Comparison of ENCODE assay signal across 8 cellular contexts in the genomic region with DNA sequence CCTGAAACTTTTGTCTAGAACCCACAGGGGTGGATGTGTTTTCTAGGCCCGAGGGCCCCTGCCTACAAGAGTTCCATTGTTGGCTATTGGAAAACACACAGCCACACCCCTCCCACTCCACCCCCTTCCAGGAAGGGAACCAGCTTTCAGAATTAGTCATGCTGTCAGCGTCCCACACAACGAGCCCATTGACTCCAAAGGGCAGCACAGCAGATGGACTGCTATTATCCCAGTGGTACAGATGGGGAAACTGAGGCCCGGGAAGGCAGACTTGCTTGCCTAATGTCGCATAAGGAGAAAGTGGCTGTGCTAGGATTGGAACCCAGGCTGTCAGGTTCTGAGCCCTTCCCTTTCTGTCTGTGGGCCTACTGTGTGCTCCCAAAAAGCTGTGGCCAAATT. TPM values are rescaled to one million over a fixed set of nuclear protein-coding genes. Genes with fewer than 3 reads are reported as not detected.
DNase-seq lines count a peak whose midpoint lies in the region; ATAC-seq, FAIRE-seq and TF ChIP-seq lines count a peak whose summit lies in the region.
"Had no signal": no experiment of that assay in that cellular context is flagged by ENCODE, and none has a peak within 500 bp of the region (broad histone marks: within the 10 kb centered on the region; RNA-seq: fewer than 3 reads in every experiment).

No MANE protein-coding gene starts in this region.

- no peaks in the 10 kb centered on the region for H3K9me1 ChIP-seq in K562 (ENCODE audit: control insufficient read depth, insufficient read depth, low read length)

- TF ChIP-seq RAD21 in K562 (CRISPR knock-in tag; conservative IDR thresholded peaks at IDR 0.05 in 1 of 2, IDR thresholded peaks at IDR 0.05 in 1 of 2), result no peak

- no peak overlapping the region for H3K9ac ChIP-seq in K562 (ENCODE audit: insufficient read depth in 1 of 2, low read depth in 2 of 2, low read length in 2 of 2)

- H3K27me3 ChIP-seq in K562 (ENCODE audit: control insufficient read depth in 2 of 2, insufficient read depth in 2 of 2, low read length in 2 of 2), result no peaks in the 10 kb centered on the region

- H3K36me3 ChIP-seq in K562 (ENCODE audit: control insufficient read depth, insufficient read depth, low read length), result no peaks in the 10 kb centered on the region

- no peak for TF ChIP-seq CTCF in K562 (IDR thresholded peaks at IDR 0.05 in 2 of 3, conservative IDR thresholded peaks at IDR 0.05 in 1 of 3; ENCODE audit: insufficient read depth in 2 of 3, low read depth in 1 of 3, low read length in 3 of 3)

- H3K27ac Mint-ChIP-seq in stimulated activated effector memory CD8-positive, alpha-beta T cell treated with anti-CD3 and anti-CD28 coated beads, Interleukin-12 subunit alpha, Interleukin-12 subunit beta, amount 100 ng/mL, for 72 hours, result no peak overlapping the region

- H3K27ac ChIP-seq in K562 (ENCODE audit: extremely low read depth, low read depth, low read length), result no peak overlapping the region

- H3K4me3 Mint-ChIP-seq in stimulated activated effector memory CD8-positive, alpha-beta T cell treated with anti-CD3 and anti-CD28 coated beads, Interleukin-12 subunit alpha, Interleukin-12 subunit beta, amount 100 ng/mL, for 72 hours, result no peak overlapping the region

- POLR2A ChIA-PET in K562 (lab: Yijun Ruan, JAX), result interaction anchor here (0.6 to 0.9 kb wide), 3 partner anchors 47 to 273 kb away, joined by 3 read pairs; partner anchors contain the start of gene FXYD5

- peaks cover 3% of the 10 kb centered on the region for H3K9me3 Mint-ChIP-seq in stimulated activated effector memory CD8-positive, alpha-beta T cell treated with anti-CD3 and anti-CD28 coated beads, Interleukin-12 subunit alpha, Interleukin-12 subunit beta, amount 100 ng/mL, for 72 hours

- H4K20me1 ChIP-seq in K562 (replicated peaks; ENCODE audit: control insufficient read depth, insufficient read depth, low read length), result no peaks in the 10 kb centered on the region

- H3K4me1 Mint-ChIP-seq in stimulated activated effector memory CD8-positive, alpha-beta T cell treated with anti-CD3 and anti-CD28 coated beads, Interleukin-12 subunit alpha, Interleukin-12 subunit beta, amount 100 ng/mL, for 72 hours, result peaks cover 12% of the 10 kb centered on the region

- H3K4me2 ChIP-seq in K562 (ENCODE audit: insufficient read depth, low read length), result peak overlapping the region; percentile 7; the same call in 1 of the 2 replicates

- DNase-seq in HuH-7 (ENCODE audit: low spot score) (peak; percentile 52), K562 (ENCODE audit: extremely low read depth in 1 of 4, low spot score in 3 of 4) (peak; percentile 67 to 80 (median 70)), hippocampal formation (lab: John Stamatoyannopoulos, UW) (peak; percentile 88 to 91), SHP77 (lab: John Stamatoyannopoulos, UW) (no peak)
- DNase-seq in stimulated activated effector memory CD8-positive, alpha-beta T cell treated with anti-CD3 and anti-CD28 coated beads, Interleukin-12 subunit alpha, Interleukin-12 subunit beta, amount 100 ng/mL, for 72 hours (ENCODE audit: low spot score in 2 of 2), result no peak
- no peak for DNase-seq in activated T-cell treated with anti-CD3 and anti-CD28 coated beads, Interleukin-2, amount 50 U/mL, for 48 hours

- intact Hi-C loops in K562 (cut with micrococcal nuclease), result no loop called here

- H3K4me3 ChIP-seq in K562, result no peak overlapping the region

- ATAC-seq in K562, result peak; percentile 64
- ATAC-seq in stimulated activated effector memory CD8-positive, alpha-beta T cell treated with anti-CD3 and anti-CD28 coated beads, Interleukin-12 subunit alpha, Interleukin-12 subunit beta, amount 100 ng/mL, for 72 hours, result peak; percentile 36
- ATAC-seq in HG03135 (IDR thresholded peaks at IDR 0.05; ENCODE audit: unreplicated experiment), result no peak

- no peaks in the 10 kb centered on the region for H3K79me2 ChIP-seq in K562 (ENCODE audit: control insufficient read depth, insufficient read depth, low read length)

- peaks cover 22 to 37% of the 10 kb centered on the region in 2 experiments for H3K4me1 ChIP-seq in K562 (replicated peaks in 1 of 2; ENCODE audit: control insufficient read depth in 2 of 2, insufficient read depth in 2 of 2, low read length in 2 of 2)

- TF ChIP-seq POLR2A in K562 (conservative IDR thresholded peaks at IDR 0.05), result no peak

- WGBS in K562 (ENCODE audit: insufficient coverage, low coverage, missing lambda C conversion rate), result 4% methylated on average over 5 of the region's 5 CpGs

- no TSS peak for BruUV-seq in K562 (replicated peaks; lab: Mats Ljungman, UMichigan)

- CTCF ChIA-PET in K562 (lab: Yijun Ruan, JAX; ENCODE audit: low intra/inter-chr PET ratio), result no interaction called here

- H2AFZ ChIP-seq in K562 (ENCODE audit: low read depth, low read length), result peak overlapping the region; percentile 34

- TF ChIP-seq EP300 in K562 (IDR thresholded peaks at IDR 0.05; ENCODE audit: low read length), result no peak

- peaks cover 7% of the 10 kb centered on the region for H3K9me3 ChIP-seq in K562 (replicated peaks; ENCODE audit: control insufficient read depth, insufficient read depth, low read depth, low read length)

- peaks cover 4% of the 10 kb centered on the region for H3K36me3 Mint-ChIP-seq in stimulated activated effector memory CD8-positive, alpha-beta T cell treated with anti-CD3 and anti-CD28 coated beads, Interleukin-12 subunit alpha, Interleukin-12 subunit beta, amount 100 ng/mL, for 72 hours

- in situ Hi-C loops in K562 (cut with MboI), result no loop called here

- peak; percentile 94 for FAIRE-seq in K562 (lab: Jason Lieb, UNC)

RNA-seq across cellular contexts. Expression of gene FXYD3, which starts 8.1 kb away (rescaled TPM):
- not detected in 2 replicates for total RNA-seq in K562 (2011; cell fraction: chromatin; rRNA removed; ENCODE audit: low replicate concordance)
- not detected in 2 replicates for total RNA-seq in K562 (2011; cell fraction: nucleolus; rRNA removed)
- total RNA-seq in K562 (2011; cell fraction: nucleoplasm; rRNA removed), result not detected in 2 replicates
- total RNA-seq in K562 (2014; rRNA removed) (not detected in 2 replicates), K562 (2014; rRNA removed; fragmentation: Illumina TruSeq; extraction: Trizol) (not detected in 2 replicates), K562 (2015; rRNA removed; fragmentation: Illumina TruSeq; extraction: Trizol) (not detected in 2 replicates), K562 (2021) (0.24 and 0.60 TPM in 2 replicates)
- polyA plus RNA-seq in K562 (2011; rRNA removed) (not detected in 2 replicates), K562 (2014; fragmentation: Illumina TruSeq; extraction: Trizol) (not detected in 2 replicates), K562 (2014; fragmentation: Nextera tagmentation; extraction: Ambion mirVana) (not detected), K562 (2014; rRNA removed) (not detected in 2 replicates)
- not detected in 2 replicates for polyA plus RNA-seq in K562 (2011; cell fraction: cytosol; rRNA removed)
- not detected in 2 replicates for polyA plus RNA-seq in K562 (2011; cell fraction: nucleus; rRNA removed)
- 0.16 TPM in 1 of 2 replicates, not detected in the other for polyA plus RNA-seq in K562 (2012)
- polyA minus RNA-seq in K562 (2011; rRNA and poly(A)+ RNA removed), result not detected in 2 replicates
- polyA minus RNA-seq in K562 (2011; cell fraction: cytosol; rRNA and poly(A)+ RNA removed), result not detected in 2 replicates
- polyA minus RNA-seq in K562 (2011; cell fraction: nucleus; rRNA and poly(A)+ RNA removed), result not detected in 2 replicates
- total RNA-seq: posterior vena cava had no signal

RNA-seq across cellular contexts. Expression of gene LGI4, which starts 27.3 kb away (rescaled TPM):
- total RNA-seq in K562 (2011; cell fraction: chromatin; rRNA removed; ENCODE audit: low replicate concordance), result 1.9 TPM in 2 replicates
- 0.67 and 0.92 TPM in 2 replicates for total RNA-seq in K562 (2011; cell fraction: nucleolus; rRNA removed)
- 0.88 and 0.92 TPM in 2 replicates for total RNA-seq in K562 (2011; cell fraction: nucleoplasm; rRNA removed)
- 0.14 TPM in 1 of 2 replicates, not detected in the other for total RNA-seq in K562 (2014; rRNA removed)
- total RNA-seq in K562 (2014; rRNA removed; fragmentation: Illumina TruSeq; extraction: Trizol), result not detected in 2 replicates
- not detected in 2 replicates for total RNA-seq in K562 (2015; rRNA removed; fragmentation: Illumina TruSeq; extraction: Trizol)
- total RNA-seq in K562 (2021), result 0.24 TPM in 1 of 2 replicates, not detected in the other
- polyA plus RNA-seq in K562 (2011; rRNA removed), result 0.29 and 0.73 TPM in 2 replicates
- 0.16 and 0.37 TPM in 2 replicates for polyA plus RNA-seq in K562 (2011; cell fraction: cytosol; rRNA removed)
- polyA plus RNA-seq in K562 (2011; cell fraction: nucleus; rRNA removed), result 3.1 and 4.6 TPM in 2 replicates
- 0.35 and 1.6 TPM in 2 replicates for polyA plus RNA-seq in K562 (2012)
- polyA plus RNA-seq in K562 (2014; fragmentation: Illumina TruSeq; extraction: Trizol), result 0.30 and 0.33 TPM in 2 replicates
- polyA plus RNA-seq in K562 (2014; fragmentation: Nextera tagmentation; extraction: Ambion mirVana), result not detected
- polyA plus RNA-seq in K562 (2014; rRNA removed), result 0.21 and 1.1 TPM in 2 replicates
- not detected in 2 replicates for polyA minus RNA-seq in K562 (2011; rRNA and poly(A)+ RNA removed)
- polyA minus RNA-seq in K562 (2011; cell fraction: cytosol; rRNA and poly(A)+ RNA removed), result not detected in 2 replicates
- 0.54 TPM in 1 of 2 replicates, not detected in the other for polyA minus RNA-seq in K562 (2011; cell fraction: nucleus; rRNA and poly(A)+ RNA removed)

RNA-seq across cellular contexts. Expression of gene FXYD1, which starts 31.1 kb away (rescaled TPM):
- total RNA-seq in K562 (2011; cell fraction: chromatin; rRNA removed; ENCODE audit: low replicate concordance), result 0.67 TPM in 1 of 2 replicates, not detected in the other
- 0.50 TPM in 1 of 2 replicates, not detected in the other for total RNA-seq in K562 (2011; cell fraction: nucleolus; rRNA removed)
- total RNA-seq in K562 (2011; cell fraction: nucleoplasm; rRNA removed), result not detected in 2 replicates
- total RNA-seq in K562 (2014; rRNA removed), result 2.3 and 2.4 TPM in 2 replicates
- not detected in 2 replicates for total RNA-seq in K562 (2014; rRNA removed; fragmentation: Illumina TruSeq; extraction: Trizol)
- total RNA-seq in K562 (2015; rRNA removed; fragmentation: Illumina TruSeq; extraction: Trizol), result 0.60 and 1.3 TPM in 2 replicates
- 1.7 and 2.7 TPM in 2 replicates for total RNA-seq in K562 (2021)
- polyA plus RNA-seq in K562 (2011; rRNA removed), result 0.40 and 0.66 TPM in 2 replicates
- polyA plus RNA-seq in K562 (2011; cell fraction: cytosol; rRNA removed), result 0.16 TPM in 1 of 2 replicates, not detected in the other
- 0.49 and 2.1 TPM in 2 replicates for polyA plus RNA-seq in K562 (2011; cell fraction: nucleus; rRNA removed)
- 2.1 and 4.4 TPM in 2 replicates for polyA plus RNA-seq in K562 (2012)
- 0.71 and 2.1 TPM in 2 replicates for polyA plus RNA-seq in K562 (2014; fragmentation: Illumina TruSeq; extraction: Trizol)
- not detected for polyA plus RNA-seq in K562 (2014; fragmentation: Nextera tagmentation; extraction: Ambion mirVana)
- 2.4 and 3.2 TPM in 2 replicates for polyA plus RNA-seq in K562 (2014; rRNA removed)
- not detected in 2 replicates for polyA minus RNA-seq in K562 (2011; rRNA and poly(A)+ RNA removed)
- polyA minus RNA-seq in K562 (2011; cell fraction: cytosol; rRNA and poly(A)+ RNA removed), result not detected in 2 replicates
- 0.67 TPM in 1 of 2 replicates, not detected in the other for polyA minus RNA-seq in K562 (2011; cell fraction: nucleus; rRNA and poly(A)+ RNA removed)

RNA-seq across cellular contexts. Expression of gene FXYD7, which starts 35.5 kb away (rescaled TPM):
- total RNA-seq in K562 (2011; cell fraction: chromatin; rRNA removed; ENCODE audit: low replicate concordance), result 0.39 and 0.76 TPM in 2 replicates
- total RNA-seq in K562 (2011; cell fraction: nucleolus; rRNA removed), result not detected in 2 replicates
- not detected in 2 replicates for total RNA-seq in K562 (2011; cell fraction: nucleoplasm; rRNA removed)
- total RNA-seq in K562 (2014; rRNA removed) (not detected in 2 replicates), K562 (2014; rRNA removed; fragmentation: Illumina TruSeq; extraction: Trizol) (not detected in 2 replicates), K562 (2015; rRNA removed; fragmentation: Illumina TruSeq; extraction: Trizol) (0.26 and 0.36 TPM in 2 replicates), K562 (2021) (0.27 and 0.80 TPM in 2 replicates)
- polyA plus RNA-seq in K562 (2011; rRNA removed) (0.18 and 0.26 TPM in 2 replicates), K562 (2014; fragmentation: Illumina TruSeq; extraction: Trizol) (0.28 TPM in 1 of 2 replicates, not detected in the other), K562 (2014; fragmentation: Nextera tagmentation; extraction: Ambion mirVana) (under 1 TPM; 0.10 to 0.13 TPM), K562 (2014; rRNA removed) (0.32 and 0.46 TPM in 2 replicates)
- polyA plus RNA-seq in K562 (2011; cell fraction: cytosol; rRNA removed), result 0.24 and 0.51 TPM in 2 replicates
- 0.48 and 1.2 TPM in 2 replicates for polyA plus RNA-seq in K562 (2011; cell fraction: nucleus; rRNA removed)
- 1.4 and 1.5 TPM in 2 replicates for polyA plus RNA-seq in K562 (2012)
- polyA minus RNA-seq in K562 (2011; rRNA and poly(A)+ RNA removed), result not detected in 2 replicates
- polyA minus RNA-seq in K562 (2011; cell fraction: cytosol; rRNA and poly(A)+ RNA removed), result not detected in 2 replicates
- not detected in 2 replicates for polyA minus RNA-seq in K562 (2011; cell fraction: nucleus; rRNA and poly(A)+ RNA removed)

RNA-seq across cellular contexts. Expression of gene FXYD5, which starts 47.0 kb away (rescaled TPM):
- 134 and 231 TPM in 2 replicates for total RNA-seq in K562 (2011; cell fraction: chromatin; rRNA removed; ENCODE audit: low replicate concordance)
- 240 and 311 TPM in 2 replicates for total RNA-seq in K562 (2011; cell fraction: nucleolus; rRNA removed)
- total RNA-seq in K562 (2011; cell fraction: nucleoplasm; rRNA removed), result 297 and 340 TPM in 2 replicates
- total RNA-seq in K562 (2014; rRNA removed) (174 and 300 TPM in 2 replicates), K562 (2014; rRNA removed; fragmentation: Illumina TruSeq; extraction: Trizol) (122 and 147 TPM in 2 replicates), K562 (2015; rRNA removed; fragmentation: Illumina TruSeq; extraction: Trizol) (252 and 264 TPM in 2 replicates), K562 (2021) (250 and 256 TPM in 2 replicates)
- polyA plus RNA-seq in K562 (2011; rRNA removed) (104 and 125 TPM in 2 replicates), K562 (2014; fragmentation: Illumina TruSeq; extraction: Trizol) (522 and 537 TPM in 2 replicates), K562 (2014; fragmentation: Nextera tagmentation; extraction: Ambion mirVana) (100 to 1,000 TPM; 125 to 198 TPM), K562 (2014; rRNA removed) (120 and 155 TPM in 2 replicates)
- polyA plus RNA-seq in K562 (2011; cell fraction: cytosol; rRNA removed), result 271 and 533 TPM in 2 replicates
- 105 and 188 TPM in 2 replicates for polyA plus RNA-seq in K562 (2011; cell fraction: nucleus; rRNA removed)
- polyA plus RNA-seq in K562 (2012), result 353 and 530 TPM in 2 replicates
- 93.8 and 163 TPM in 2 replicates for polyA minus RNA-seq in K562 (2011; rRNA and poly(A)+ RNA removed)
- polyA minus RNA-seq in K562 (2011; cell fraction: cytosol; rRNA and poly(A)+ RNA removed), result 189 and 195 TPM in 2 replicates
- 55.6 and 58.4 TPM in 2 replicates for polyA minus RNA-seq in K562 (2011; cell fraction: nucleus; rRNA and poly(A)+ RNA removed)

Comparison
In these comparisons a context has a peak if more than half of its experiments do, and no peak if none do; other contexts are left out.
1. DNase-seq: peak in HuH-7 (single experiment), K562 (4 of 4) and hippocampal formation (2 of 2); none in stimulated activated effector memory CD8-positive, alpha-beta T cell treated with anti-CD3 and anti-CD28 coated beads, Interleukin-12 subunit alpha, Interleukin-12 subunit beta, amount 100 ng/mL, for 72 hours (0 of 2), SHP77 (0 of 2) and activated T-cell treated with anti-CD3 and anti-CD28 coated beads, Interleukin-2, amount 50 U/mL, for 48 hours (0 of 2).